ENCODE assay signal across 8 cellular contexts in the genomic region with DNA sequence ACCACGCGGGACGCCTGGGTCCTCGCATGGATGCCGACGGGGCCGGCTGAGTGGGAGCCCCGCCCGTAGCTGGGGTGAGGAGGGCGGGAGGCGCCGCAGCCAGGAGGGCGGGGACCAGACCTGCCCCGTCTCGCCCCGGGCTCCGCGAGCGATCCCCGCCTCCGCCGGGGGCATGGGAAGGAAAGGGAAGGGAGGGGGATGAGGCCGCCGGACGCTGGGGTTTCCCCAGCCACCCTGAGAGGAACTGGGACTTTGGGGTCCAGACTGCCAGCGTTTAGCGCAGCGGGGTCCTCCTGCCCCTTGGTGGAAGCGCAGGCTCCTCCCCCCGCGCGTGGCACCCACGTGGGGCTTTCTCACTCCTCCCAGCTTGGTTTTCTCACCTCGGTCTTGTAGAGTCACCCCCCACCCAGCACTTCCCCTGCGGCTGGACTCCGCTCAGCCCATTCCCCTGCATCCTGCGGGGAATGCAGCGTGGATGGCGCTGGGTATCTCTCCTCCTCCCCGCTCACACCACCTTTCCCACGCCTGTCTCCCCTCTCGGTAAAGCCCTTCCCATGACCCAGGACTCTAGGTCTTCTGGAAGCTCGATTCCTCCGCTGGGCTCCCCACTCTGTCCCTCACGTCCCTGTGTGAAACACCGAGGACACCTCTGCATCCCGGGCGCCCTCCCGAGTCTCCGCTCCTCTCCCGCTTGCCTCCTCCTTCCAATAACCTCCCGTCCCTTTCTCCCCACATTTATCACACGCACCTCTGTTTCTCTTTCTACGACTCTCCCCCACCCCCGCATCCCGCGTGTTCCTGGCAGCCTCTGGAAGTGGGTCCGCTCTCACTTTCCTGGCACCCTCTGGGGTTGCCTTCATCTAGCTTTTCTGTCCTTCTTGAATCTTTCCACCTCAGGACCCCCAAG. TPM values are rescaled to one million over a fixed set of nuclear protein-coding genes. Genes with fewer than 3 reads are reported as not detected.
DNase-seq lines count a peak whose midpoint lies in the region; TF ChIP-seq lines count a peak whose summit lies in the region.

No MANE protein-coding gene starts in this region.

- TF ChIP-seq POLR2A in GM19099 (IDR thresholded peaks at IDR 0.05; ENCODE audit: extremely low read depth, insufficient read length, low read depth), result peak; percentile 64

- H3K27me3 ChIP-seq in WERI-Rb-1 (ENCODE audit: insufficient read depth, low read depth, severe bottlenecking) (peaks cover 10% of the 10 kb centered on the region), brain microvascular endothelial cell (replicated peaks) (no peaks in the 10 kb centered on the region), kidney epithelial cell (ENCODE audit: control insufficient read depth, insufficient read depth, low read length) (no peaks in the 10 kb centered on the region)

- in situ Hi-C loops in brain microvascular endothelial cell (cut with HindIII; ENCODE audit: low pct_ligation_motif_present, low sequenced_read_pairs), result no loop called here

- no peaks in the 10 kb centered on the region; the same call in 1 of the 2 replicates for H3K36me3 ChIP-seq in WERI-Rb-1
- peaks cover 22% of the 10 kb centered on the region for H3K36me3 ChIP-seq in brain microvascular endothelial cell (replicated peaks)
- peaks cover 2% of the 10 kb centered on the region for H3K36me3 ChIP-seq in kidney epithelial cell (ENCODE audit: control insufficient read depth, insufficient read depth, low read length)

- H3K9me3 ChIP-seq in WERI-Rb-1 (ENCODE audit: severe bottlenecking), result no peaks in the 10 kb centered on the region

- TF ChIP-seq CTCF in AG10803 (conservative IDR thresholded peaks at IDR 0.05; ENCODE audit: low read length) (no peak), WERI-Rb-1 (IDR thresholded peaks at IDR 0.05; ENCODE audit: low read depth, low read length) (no peak), brain microvascular endothelial cell (IDR thresholded peaks at IDR 0.05; ENCODE audit: low read depth, low read length, missing control alignments) (no peak), kidney epithelial cell (IDR thresholded peaks at IDR 0.05; ENCODE audit: insufficient read depth, low read length, poor library complexity, severe bottlenecking) (no peak)

- DNase-seq in AG10803 (ENCODE audit: low read depth) (peak; percentile 42), HUDEP-2 (lab: John Stamatoyannopoulos, UW; ENCODE audit: unreplicated experiment in 76 of 76) (peak in 58 of 76 experiments; percentile 14 to 85 (median 61)), WERI-Rb-1 (peak; percentile 41), brain microvascular endothelial cell (peak; percentile 28), kidney epithelial cell (ENCODE audit: low read depth) (no peak), inferior parietal cortex (ENCODE audit: extremely low spot score) (no peak)
- DNase-seq in stimulated activated CD4-positive, alpha-beta T cell treated with anti-CD3 and anti-CD28 coated beads, Interleukin-1b, Interleukin-23, amount 100 ng/mL, for 4 hours (ENCODE audit: low read depth in 2 of 2), result peak; percentile 74 to 77

- peak overlapping the region; percentile 92 for H3K4me3 ChIP-seq in AG10803 (ENCODE audit: low read length)
- peak overlapping the region; percentile 57 for H3K4me3 ChIP-seq in WERI-Rb-1 (ENCODE audit: low read depth, low read length)
- H3K4me3 ChIP-seq in brain microvascular endothelial cell (ENCODE audit: low read depth, low read length), result peak overlapping the region; percentile 89
- peak overlapping the region; percentile 58 for H3K4me3 ChIP-seq in kidney epithelial cell (ENCODE audit: low read depth, low read length)

- no peak overlapping the region for H3K27ac ChIP-seq in WERI-Rb-1
- peak overlapping the region; percentile 68 for H3K27ac ChIP-seq in brain microvascular endothelial cell

RNA-seq across cellular contexts. Expression of a gene that starts 2.1 kb away (rescaled TPM):
- total RNA-seq in kidney epithelial cell, result 25.7 and 35.2 TPM in 2 replicates

RNA-seq across cellular contexts. Expression of a gene that starts 12.4 kb away (rescaled TPM):
- 4.5 and 5.7 TPM in 2 replicates for total RNA-seq in kidney epithelial cell

RNA-seq across cellular contexts. Expression of a gene that starts 24.7 kb away (rescaled TPM):
- 1.6 and 4.6 TPM in 2 replicates for total RNA-seq in kidney epithelial cell

RNA-seq across cellular contexts. Expression of a gene that starts 41.6 kb away (rescaled TPM):
- 14.8 and 17.3 TPM in 2 replicates for total RNA-seq in kidney epithelial cell

RNA-seq across cellular contexts. Expression of a gene that starts 45.6 kb away (rescaled TPM):
- total RNA-seq in kidney epithelial cell, result 27.0 and 31.6 TPM in 2 replicates

Comparison
In these comparisons a context has a peak if more than half of its experiments do, and no peak if none do; other contexts are left out.
1. DNase-seq: peak in AG10803 (single experiment), HUDEP-2 (58 of 76), WERI-Rb-1 (single experiment), brain microvascular endothelial cell (single experiment) and stimulated activated CD4-positive, alpha-beta T cell treated with anti-CD3 and anti-CD28 coated beads, Interleukin-1b, Interleukin-23, amount 100 ng/mL, for 4 hours (2 of 2); none in kidney epithelial cell (single experiment) and inferior parietal cortex (single experiment).
2. Peak in every context shown above with its lines, with median percentiles within 50 percentile points of each other: H3K4me3 ChIP-seq.